12 cellular contexts compared by ENCODE assay signal in the genomic region with DNA sequence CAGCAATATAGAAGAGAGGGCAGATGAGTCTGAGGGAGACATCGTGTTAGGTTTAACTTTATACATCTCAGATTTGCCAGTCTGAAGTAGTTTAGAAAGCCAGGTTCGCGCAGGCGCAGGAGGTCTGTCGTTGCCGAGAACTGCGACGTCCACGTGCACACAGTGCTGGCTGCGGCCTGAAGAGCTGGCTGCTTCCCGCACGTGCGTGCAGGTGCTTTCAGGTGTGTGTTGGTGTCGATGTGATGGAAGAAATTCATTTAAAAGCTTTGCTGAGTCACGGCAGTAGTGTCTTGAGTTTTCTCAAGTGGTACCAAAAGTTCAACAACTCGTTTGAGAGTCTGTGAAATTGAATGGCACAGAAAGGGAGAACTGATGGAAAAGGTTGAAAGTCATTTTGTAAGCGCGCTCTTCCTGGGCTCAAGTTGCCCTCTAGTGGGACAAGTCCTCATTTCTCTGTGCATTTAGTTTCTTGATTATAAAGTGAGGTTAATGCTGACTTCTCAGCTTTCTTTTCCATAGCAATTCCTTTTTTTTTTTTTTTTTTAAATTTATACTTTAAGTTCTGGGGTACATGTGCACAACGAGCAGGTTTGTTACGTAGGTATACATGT. TPM values are rescaled to one million over a fixed set of nuclear protein-coding genes. Genes with fewer than 3 reads are reported as not detected.
DNase-seq lines count a peak whose midpoint lies in the region; ATAC-seq, FAIRE-seq and TF ChIP-seq lines count a peak whose summit lies in the region.
"Had no signal": no experiment of that assay in that cellular context is flagged by ENCODE, and none has a peak within 500 bp of the region (broad histone marks: within the 10 kb centered on the region; RNA-seq: fewer than 3 reads in every experiment).

No MANE protein-coding gene starts in this region.

- POLR2A ChIA-PET in Caco-2 (lab: Charles Lee) (interaction anchor here (0.6 kb wide), 1 partner anchor 31 kb away, joined by 3 read pairs; no protein-coding TSS in a partner anchor), GM12878 (lab: Charles Lee) (interaction anchor here (0.5 to 0.6 kb wide), 2 partner anchors 12 to 322 kb away, joined by 3 to 6 read pairs; no protein-coding TSS in a partner anchor)

- TF ChIP-seq CTCF in Caco-2 (IDR thresholded peaks at IDR 0.05; ENCODE audit: insufficient read depth in 1 of 2, low read depth in 1 of 2, low read length in 1 of 2, severe bottlenecking in 1 of 2, unreplicated experiment in 1 of 2) (peak; percentile 33 to 51), HFF-Myc (IDR thresholded peaks at IDR 0.05; ENCODE audit: low read depth, low read length, missing control alignments) (peak; percentile 16), GM12878 (IDR thresholded peaks at IDR 0.05 in 2 of 3, conservative IDR thresholded peaks at IDR 0.05 in 1 of 3; ENCODE audit: control insufficient read depth in 2 of 3, extremely low read depth in 1 of 3, insufficient read depth in 1 of 3, low read depth in 3 of 3, low read length in 3 of 3) (peak; percentile 23 to 51 (median 32); a peak in 4 of 6 replicates), Peyer's patch (IDR thresholded peaks at IDR 0.05) (peak in 1 of 6 experiments; percentile 22)

- no peak for TF ChIP-seq POLR2A in GM12878 (IDR thresholded peaks at IDR 0.05; ENCODE audit: low read depth, low read length)
- no peak for TF ChIP-seq POLR2A in Peyer's patch (IDR thresholded peaks at IDR 0.05)

- in situ Hi-C loops in GM12878 (cut with MboI) = loop anchor here (10.0 kb wide), 1 partner anchor 570 kb away; no protein-coding TSS in a partner anchor

- BruUV-seq in Caco-2 (replicated peaks; lab: Mats Ljungman, UMichigan) (no TSS peak), GM12878 (replicated peaks; lab: Mats Ljungman, UMichigan) (no TSS peak)

- SMC1A ChIA-PET in GM12878 (lab: Charles Lee; ENCODE audit: uncharacterized antibody, unreplicated experiment) = no interaction called here

- H3K9ac ChIP-seq in GM12878 (ENCODE audit: control insufficient read depth, insufficient read depth, low read length) = no peak overlapping the region

- H3K4me1 Mint-ChIP-seq in Caco-2 (ENCODE audit: low read depth, unreplicated experiment) = peaks cover 11% of the 10 kb centered on the region

- H3K36me3 Mint-ChIP-seq in Caco-2 (ENCODE audit: insufficient read depth, unreplicated experiment) = peaks cover 31% of the 10 kb centered on the region

- CTCF ChIA-PET in Caco-2 (lab: Charles Lee) (interaction anchor here (0.6 to 0.8 kb wide), 2 partner anchors 259 to 488 kb away, joined by 3 to 4 read pairs; no protein-coding TSS in a partner anchor), GM12878 (lab: Yijun Ruan, JAX) (interaction anchor here (1.6 kb wide), 1 partner anchor 25 kb away, joined by 8 read pairs; a partner anchor contains a TSS)

- DNase-seq in Caco-2 (peak in 1 of 2 experiments; percentile 30), HFF-Myc (ENCODE audit: extremely low read depth, low read depth) (no peak), GM12878 (ENCODE audit: low read depth, low spot score) (no peak), lung microvascular endothelial cell (ENCODE audit: low read depth in 2 of 2) (peak; percentile 41 to 51), GM19240 (ENCODE audit: insufficient read length, low spot score) (no peak), Peyer's patch (no peak)
- no peak for DNase-seq in activated CD8-positive, alpha-beta memory T cell treated with anti-CD3 and anti-CD28 coated beads, Interleukin-2, amount 50 U/mL, for 4 hours
- DNase-seq: NCI-H748 treated with DMSO at 0.1 percent for 48 hours; stimulated activated naive CD4-positive, alpha-beta T cell treated with Interleukin-2 at 50 U/mL for 16 hours had no signal

- H3K4me3 Mint-ChIP-seq in Caco-2 (ENCODE audit: unreplicated experiment) = no peak overlapping the region

- intact Hi-C loops in Caco-2 (cut with micrococcal nuclease; ENCODE audit: unreplicated experiment) (loop anchor here (2.0 kb wide), 1 partner anchor 26 kb away; a partner anchor contains a TSS), GM12878 (cut with micrococcal nuclease; ENCODE audit: unreplicated experiment) (loop anchor here (10.0 kb wide), 1 partner anchor 560 kb away; no protein-coding TSS in a partner anchor)

- WGBS in GM12878 (ENCODE audit: insufficient coverage, insufficient replicate concordance, low lambda C conversion rate, missing lambda C conversion rate) = 97% methylated on average over 20 of the region's 20 CpGs

- no peak overlapping the region for H2AFZ ChIP-seq in GM12878 (ENCODE audit: control insufficient read depth, low read depth, low read length)

- H3K27ac Mint-ChIP-seq in Caco-2 (ENCODE audit: unreplicated experiment) = no peak overlapping the region

- FAIRE-seq in GM12878 (lab: Jason Lieb, UNC) = no peak

- H3K9me3 ChIP-seq in Caco-2 (0 out of 2 replicates have a peak, but pooled peaks cover 3% of the 10 kb centered on the region), GM12878 (replicated peaks; ENCODE audit: control insufficient read depth, insufficient read depth, low read length) (no peaks in the 10 kb centered on the region), Peyer's patch (no peaks in the 10 kb centered on the region)
- H3K9me3 ChIP-seq: gastroesophageal sphincter had no signal

- RAD21 ChIA-PET in GM12878 (lab: Charles Lee; ENCODE audit: unreplicated experiment) = interaction anchor here (1.0 kb wide), 1 partner anchor 210 kb away, joined by 3 read pairs; no protein-coding TSS in a partner anchor

- no peak for ATAC-seq in GM12878
- ATAC-seq in GM21390 (IDR thresholded peaks at IDR 0.05; ENCODE audit: unreplicated experiment) = no peak
- ATAC-seq: gastroesophageal sphincter had no signal

- H3K4me1 ChIP-seq in Caco-2 = peaks cover 14% of the 10 kb centered on the region
- no peaks in the 10 kb centered on the region for H3K4me1 ChIP-seq in GM12878 (ENCODE audit: control insufficient read depth, insufficient read depth, low read length)
- H3K4me1 ChIP-seq in Peyer's patch = no peaks in the 10 kb centered on the region
- H3K4me1 ChIP-seq: gastroesophageal sphincter had no signal

- no peak for TF ChIP-seq EP300 in GM12878 (IDR thresholded peaks at IDR 0.05; ENCODE audit: borderline replicate concordance in 1 of 2, control insufficient read depth in 1 of 2, low read depth in 2 of 2, low read length in 2 of 2)

- H3K27me3 ChIP-seq in Caco-2 (replicated peaks; ENCODE audit: control insufficient read depth, insufficient read depth, low read length) (no peaks in the 10 kb centered on the region), GM12878 (replicated peaks in 1 of 2; ENCODE audit: control insufficient read depth in 2 of 2, insufficient read depth in 2 of 2, low read length in 1 of 2) (no peaks in the 10 kb centered on the region), Peyer's patch (no peaks in the 10 kb centered on the region)
- H3K27me3 ChIP-seq: gastroesophageal sphincter had no signal

- no peak overlapping the region for H3K27ac ChIP-seq in GM12878 (ENCODE audit: control insufficient read depth, insufficient read depth)
- no peak overlapping the region for H3K27ac ChIP-seq in Peyer's patch
- H3K27ac ChIP-seq: gastroesophageal sphincter had no signal

- no peaks in the 10 kb centered on the region; the same call in 1 of the 2 replicates for H3K79me2 ChIP-seq in GM12878 (ENCODE audit: control insufficient read depth, insufficient read depth, low read length)

- H3K9me3 Mint-ChIP-seq in Caco-2 (ENCODE audit: unreplicated experiment) = no peaks in the 10 kb centered on the region

- no peak overlapping the region for H3K4me2 ChIP-seq in GM12878 (ENCODE audit: control insufficient read depth, insufficient read depth)

- TF ChIP-seq RAD21 in GM12878 (IDR thresholded peaks at IDR 0.05; ENCODE audit: insufficient read depth, low read depth, low read length) = peak; percentile 39

- no peaks in the 10 kb centered on the region for H4K20me1 ChIP-seq in GM12878 (ENCODE audit: control insufficient read depth, insufficient read depth)

- H3K4me3 ChIP-seq in Caco-2 (ENCODE audit: low read depth, low read length) (no peak overlapping the region), HFF-Myc (replicated peaks; ENCODE audit: low read depth, low read length) (no peak overlapping the region), GM12878 (no peak overlapping the region), Peyer's patch (no peak overlapping the region)
- H3K4me3 ChIP-seq: gastroesophageal sphincter had no signal

- H3K36me3 ChIP-seq in Caco-2 (ENCODE audit: control insufficient read depth, insufficient read depth, low read length) (peaks cover 1% of the 10 kb centered on the region; the same call in 1 of the 2 replicates), GM12878 (ENCODE audit: control insufficient read depth in 2 of 2, insufficient read depth in 2 of 2, low read length in 1 of 2) (peaks cover 1 to 17% of the 10 kb centered on the region in 2 experiments; a peak in 2 of 4 replicates), Peyer's patch (peaks cover 0 to 41% (median 0%) of the 10 kb centered on the region in 3 donors)

- H3K27me3 Mint-ChIP-seq in Caco-2 (ENCODE audit: insufficient read depth, unreplicated experiment) = no peaks in the 10 kb centered on the region

RNA-seq across cellular contexts. Expression of a gene that starts 18.7 kb away (rescaled TPM):
- total RNA-seq in Caco-2 (2022) (20.6 and 22.9 TPM in 2 replicates), GM12878 (2014; rRNA removed) (8.0 and 8.5 TPM in 2 replicates), GM12878 (2014; rRNA removed; fragmentation: Illumina TruSeq; extraction: Trizol) (6.1 and 6.3 TPM in 2 replicates), GM12878 (2021) (9.0 and 11.1 TPM in 2 replicates), lung microvascular endothelial cell (12.9 and 17.3 TPM in 2 replicates), Peyer's patch (10 to 100 TPM; 16.8 to 28.8 (median 22.3) TPM)
- 35.7 and 36.6 TPM in 2 replicates for total RNA-seq in GM12878 (2013; cell fraction: nucleolus; rRNA removed)
- 5.1 TPM for polyA plus RNA-seq in GM12878 (2011; ENCODE audit: low read depth)
- polyA plus RNA-seq in GM12878 (2011; rRNA removed) (9.7 and 10.5 TPM in 2 replicates), GM12878 (2014; fragmentation: Illumina TruSeq; extraction: Trizol) (6.4 and 6.6 TPM in 2 replicates), GM12878 (2014; fragmentation: Nextera tagmentation; extraction: Ambion mirVana) (1 to 10 TPM; 1.9 to 2.5 TPM), GM12878 (2014; rRNA removed) (8.4 and 8.8 TPM in 2 replicates), GM12878 (2016; fragmentation: Nextera tagmentation; extraction: Ambion mirVana) (1 to 10 TPM; 6.5 to 7.7 TPM)
- 10.4 and 10.9 TPM in 2 replicates for polyA plus RNA-seq in GM12878 (2011; cell fraction: cytosol; rRNA removed)
- 31.1 and 31.4 TPM in 2 replicates for polyA plus RNA-seq in GM12878 (2011; cell fraction: nucleus; rRNA removed)
- polyA plus RNA-seq in GM12878 (2012) = 6.1 and 8.4 TPM in 2 replicates
- polyA minus RNA-seq in GM12878 (2011; rRNA and poly(A)+ RNA removed) = 25.3 and 25.7 TPM in 2 replicates
- 4.1 and 12.3 TPM in 2 replicates for polyA minus RNA-seq in GM12878 (2011; cell fraction: cytosol; rRNA and poly(A)+ RNA removed)
- 12.3 and 15.5 TPM in 2 replicates for polyA minus RNA-seq in GM12878 (2011; cell fraction: nucleus; rRNA and poly(A)+ RNA removed)

RNA-seq across cellular contexts. Expression of a gene that starts 25.9 kb away (rescaled TPM):
- 121 and 133 TPM in 2 replicates for total RNA-seq in Caco-2 (2022)
- 154 and 155 TPM in 2 replicates for total RNA-seq in GM12878 (2013; cell fraction: nucleolus; rRNA removed)
- 112 and 150 TPM in 2 replicates for total RNA-seq in GM12878 (2014; rRNA removed)
- 152 and 163 TPM in 2 replicates for total RNA-seq in GM12878 (2014; rRNA removed; fragmentation: Illumina TruSeq; extraction: Trizol)
- total RNA-seq in GM12878 (2021) = 85.5 and 88.4 TPM in 2 replicates
- polyA plus RNA-seq in GM12878 (2011; ENCODE audit: low read depth) = 57.8 TPM
- 216 and 332 TPM in 2 replicates for polyA plus RNA-seq in GM12878 (2011; rRNA removed)
- polyA plus RNA-seq in GM12878 (2011; cell fraction: cytosol; rRNA removed) = 66.6 and 66.7 TPM in 2 replicates
- 108 and 119 TPM in 2 replicates for polyA plus RNA-seq in GM12878 (2011; cell fraction: nucleus; rRNA removed)
- polyA plus RNA-seq in GM12878 (2012) = 79.7 and 106 TPM in 2 replicates
- polyA plus RNA-seq in GM12878 (2014; fragmentation: Illumina TruSeq; extraction: Trizol) = 156 and 224 TPM in 2 replicates
- polyA plus RNA-seq in GM12878 (2014; fragmentation: Nextera tagmentation; extraction: Ambion mirVana) = 100 to 1,000 TPM; 156 to 223 TPM
- polyA plus RNA-seq in GM12878 (2014; rRNA removed) = 129 and 158 TPM in 2 replicates
- 100 to 1,000 TPM; 202 to 206 TPM for polyA plus RNA-seq in GM12878 (2016; fragmentation: Nextera tagmentation; extraction: Ambion mirVana)
- 82.4 and 96.9 TPM in 2 replicates for polyA minus RNA-seq in GM12878 (2011; rRNA and poly(A)+ RNA removed)
- polyA minus RNA-seq in GM12878 (2011; cell fraction: cytosol; rRNA and poly(A)+ RNA removed) = 27.1 and 29.8 TPM in 2 replicates
- polyA minus RNA-seq in GM12878 (2011; cell fraction: nucleus; rRNA and poly(A)+ RNA removed) = 39.7 and 57.8 TPM in 2 replicates
- 49.0 and 56.2 TPM in 2 replicates for total RNA-seq in lung microvascular endothelial cell
- 10 to 100 TPM; 52.0 to 71.0 (median 60.5) TPM for total RNA-seq in Peyer's patch

RNA-seq across cellular contexts. Expression of a gene that starts 49.2 kb away (rescaled TPM):
- total RNA-seq in Caco-2 (2022) (not detected in 2 replicates), GM12878 (2014; rRNA removed) (not detected in 2 replicates), GM12878 (2014; rRNA removed; fragmentation: Illumina TruSeq; extraction: Trizol) (not detected in 2 replicates), GM12878 (2021) (not detected in 2 replicates), lung microvascular endothelial cell (not detected in 2 replicates), Peyer's patch (not detected)
- total RNA-seq in GM12878 (2013; cell fraction: nucleolus; rRNA removed) = not detected in 2 replicates
- not detected for polyA plus RNA-seq in GM12878 (2011; ENCODE audit: low read depth)
- polyA plus RNA-seq in GM12878 (2011; rRNA removed) (not detected in 2 replicates), GM12878 (2014; fragmentation: Illumina TruSeq; extraction: Trizol) (0.06 TPM in 1 of 2 replicates, not detected in the other), GM12878 (2014; fragmentation: Nextera tagmentation; extraction: Ambion mirVana) (not detected), GM12878 (2014; rRNA removed) (not detected in 2 replicates), GM12878 (2016; fragmentation: Nextera tagmentation; extraction: Ambion mirVana) (not detected)
- polyA plus RNA-seq in GM12878 (2011; cell fraction: cytosol; rRNA removed) = not detected in 2 replicates
- polyA plus RNA-seq in GM12878 (2011; cell fraction: nucleus; rRNA removed) = not detected in 2 replicates
- not detected in 2 replicates for polyA plus RNA-seq in GM12878 (2012)
- polyA minus RNA-seq in GM12878 (2011; rRNA and poly(A)+ RNA removed) = not detected in 2 replicates
- polyA minus RNA-seq in GM12878 (2011; cell fraction: cytosol; rRNA and poly(A)+ RNA removed) = not detected in 2 replicates
- not detected in 2 replicates for polyA minus RNA-seq in GM12878 (2011; cell fraction: nucleus; rRNA and poly(A)+ RNA removed)
- total RNA-seq: activated CD8-positive, alpha-beta memory T cell treated with anti-CD3 and anti-CD28 coated beads for 36 hours; gastroesophageal sphincter had no signal

Comparison
In these comparisons a context has a peak if more than half of its experiments do, and no peak if none do; other contexts are left out.
1. DNase-seq: peak in lung microvascular endothelial cell (2 of 2); none in HFF-Myc (single experiment), GM12878 (single experiment), activated CD8-positive, alpha-beta memory T cell treated with anti-CD3 and anti-CD28 coated beads, Interleukin-2, amount 50 U/mL, for 4 hours (single experiment), GM19240 (single experiment) and Peyer's patch (0 of 3).